In the genomic region with DNA sequence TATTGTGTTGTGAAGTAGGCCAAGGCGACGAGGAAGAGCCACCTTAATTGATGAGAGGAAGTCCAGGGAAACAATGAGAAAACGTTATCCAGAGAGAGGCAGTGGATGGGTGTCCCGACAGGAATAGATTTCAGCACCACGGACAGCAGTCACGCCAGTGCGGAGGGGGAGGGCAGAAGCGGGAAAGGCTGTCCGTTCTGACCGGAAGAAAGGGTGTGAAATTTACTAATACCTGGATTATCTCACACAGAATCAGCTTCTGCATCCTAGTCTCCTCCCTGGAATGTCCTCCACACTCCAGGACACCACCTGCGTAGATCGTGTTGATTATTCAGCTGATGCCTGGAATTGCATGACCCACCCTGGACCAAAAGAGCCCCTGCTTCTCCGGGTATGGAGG, we compare ENCODE assay signal across 8 cellular contexts. TPM values are rescaled to one million over a fixed set of nuclear protein-coding genes. Genes with fewer than 3 reads are reported as not detected.
DNase-seq lines count a peak whose midpoint lies in the region; ATAC-seq, FAIRE-seq and TF ChIP-seq lines count a peak whose summit lies in the region.

No MANE protein-coding gene starts in this region.

- TF ChIP-seq CTCF in cardiac muscle cell (IDR thresholded peaks at IDR 0.05; ENCODE audit: low read depth, low read length), result no peak
- TF ChIP-seq CTCF in bronchial epithelial cell (IDR thresholded peaks at IDR 0.05; ENCODE audit: insufficient read depth, low read length, severe bottlenecking), result no peak

- ATAC-seq in Right ventricle myocardium inferior (no peak), left lobe of liver (peak; percentile 87), GM18907 (IDR thresholded peaks at IDR 0.05; ENCODE audit: unreplicated experiment) (no peak)

- H3K27me3 Mint-ChIP-seq in T-helper 2 cell treated with Interferon-gamma antibody and Interleukin-4, amounts not matched to agents 5 μg/mL and 100 μg/mL, for 36 hours (ENCODE audit: low read depth), result peaks cover 10% of the 10 kb centered on the region

- no peak overlapping the region for H3K27ac Mint-ChIP-seq in T-helper 2 cell treated with Interferon-gamma antibody and Interleukin-4, amounts not matched to agents 5 μg/mL and 100 μg/mL, for 36 hours

- no peaks in the 10 kb centered on the region for H3K4me1 ChIP-seq in cardiac muscle cell (ENCODE audit: low read depth)

- intact Hi-C loops in Right ventricle myocardium inferior (cut with DNase I), result no loop called here

- no peak for TF ChIP-seq POLR2A in GM12892 (IDR thresholded peaks at IDR 0.05; ENCODE audit: low read depth, low read length)

- peak; percentile 75 to 93 for DNase-seq in cardiac muscle cell (ENCODE audit: low read depth in 1 of 2, low spot score in 1 of 2)
- DNase-seq in Right ventricle myocardium inferior (ENCODE audit: missing footprints), result no peak
- peak; percentile 13 for DNase-seq in T-helper 2 cell treated with Interferon-gamma antibody and Interleukin-4, amounts not matched to agents 5 μg/mL and 100 μg/mL, for 36 hours (ENCODE audit: low spot score)
- peak; percentile 41 for DNase-seq in bronchial epithelial cell (ENCODE audit: low read depth)
- DNase-seq in left lobe of liver (ENCODE audit: low spot score), result peak; percentile 63
- DNase-seq in stromal cell of bone marrow (ENCODE audit: low read depth), result peak; percentile 35
- no peak for DNase-seq in GM12892 (ENCODE audit: insufficient read length)

- H3K36me3 ChIP-seq in cardiac muscle cell (no peaks in the 10 kb centered on the region), bronchial epithelial cell (ENCODE audit: control insufficient read depth, insufficient read depth, low read length) (no peaks in the 10 kb centered on the region)

- H3K9me3 Mint-ChIP-seq in T-helper 2 cell treated with Interferon-gamma antibody and Interleukin-4, amounts not matched to agents 5 μg/mL and 100 μg/mL, for 36 hours, result no peaks in the 10 kb centered on the region

- H3K4me3 ChIP-seq in cardiac muscle cell (no peak overlapping the region), bronchial epithelial cell (ENCODE audit: low read depth, low read length) (no peak overlapping the region)

- no peaks in the 10 kb centered on the region for H3K36me3 Mint-ChIP-seq in T-helper 2 cell treated with Interferon-gamma antibody and Interleukin-4, amounts not matched to agents 5 μg/mL and 100 μg/mL, for 36 hours (ENCODE audit: low read depth)

- no peak overlapping the region for H3K27ac ChIP-seq in cardiac muscle cell

- peak; percentile 77 for FAIRE-seq in bronchial epithelial cell (lab: Jason Lieb, UNC)
- no peak for FAIRE-seq in GM12892 (lab: Jason Lieb, UNC)

- H3K27me3 ChIP-seq in cardiac muscle cell (peaks cover 21% of the 10 kb centered on the region), bronchial epithelial cell (ENCODE audit: control insufficient read depth, insufficient read depth, low read length) (no peaks in the 10 kb centered on the region)

- no peak overlapping the region for H3K4me3 Mint-ChIP-seq in T-helper 2 cell treated with Interferon-gamma antibody and Interleukin-4, amounts not matched to agents 5 μg/mL and 100 μg/mL, for 36 hours

- no peaks in the 10 kb centered on the region for H3K4me1 Mint-ChIP-seq in T-helper 2 cell treated with Interferon-gamma antibody and Interleukin-4, amounts not matched to agents 5 μg/mL and 100 μg/mL, for 36 hours (ENCODE audit: low read depth)

- H3K9me3 ChIP-seq in cardiac muscle cell (ENCODE audit: low read depth), result no peaks in the 10 kb centered on the region

RNA-seq across cellular contexts. Expression of gene BPIFA3, which starts 7.4 kb away (rescaled TPM):
- total RNA-seq in cardiac muscle cell (not detected in 2 replicates), Right ventricle myocardium inferior (not detected), bronchial epithelial cell (not detected in 2 replicates), left lobe of liver (not detected)
- not detected in 2 replicates for polyA plus RNA-seq in cardiac muscle cell
- not detected for polyA plus RNA-seq in GM12892 (2012; ENCODE audit: missing spikeins)

RNA-seq across cellular contexts. Expression of gene BPIFA1, which starts 26.0 kb away (rescaled TPM):
- total RNA-seq in cardiac muscle cell (not detected in 2 replicates), Right ventricle myocardium inferior (not detected), bronchial epithelial cell (not detected in 2 replicates), left lobe of liver (not detected)
- not detected in 2 replicates for polyA plus RNA-seq in cardiac muscle cell
- not detected for polyA plus RNA-seq in GM12892 (2012; ENCODE audit: missing spikeins)

RNA-seq across cellular contexts. Expression of gene BPIFA2, which starts 41.8 kb away (rescaled TPM):
- not detected in 2 replicates for total RNA-seq in cardiac muscle cell
- not detected in 2 replicates for polyA plus RNA-seq in cardiac muscle cell
- total RNA-seq in Right ventricle myocardium inferior, result not detected
- not detected in 2 replicates for total RNA-seq in bronchial epithelial cell
- total RNA-seq in left lobe of liver, result not detected
- not detected for polyA plus RNA-seq in GM12892 (2012; ENCODE audit: missing spikeins)

Comparison
In these comparisons a context has a peak if more than half of its experiments do, and no peak if none do; other contexts are left out.
1. DNase-seq: peak in cardiac muscle cell (2 of 2), T-helper 2 cell treated with Interferon-gamma antibody and Interleukin-4, amounts not matched to agents 5 μg/mL and 100 μg/mL, for 36 hours (single experiment), bronchial epithelial cell (single experiment), left lobe of liver (single experiment) and stromal cell of bone marrow (single experiment); none in Right ventricle myocardium inferior (single experiment) and GM12892 (single experiment).